2 cellular contexts compared by ENCODE assay signal in the genomic region with DNA sequence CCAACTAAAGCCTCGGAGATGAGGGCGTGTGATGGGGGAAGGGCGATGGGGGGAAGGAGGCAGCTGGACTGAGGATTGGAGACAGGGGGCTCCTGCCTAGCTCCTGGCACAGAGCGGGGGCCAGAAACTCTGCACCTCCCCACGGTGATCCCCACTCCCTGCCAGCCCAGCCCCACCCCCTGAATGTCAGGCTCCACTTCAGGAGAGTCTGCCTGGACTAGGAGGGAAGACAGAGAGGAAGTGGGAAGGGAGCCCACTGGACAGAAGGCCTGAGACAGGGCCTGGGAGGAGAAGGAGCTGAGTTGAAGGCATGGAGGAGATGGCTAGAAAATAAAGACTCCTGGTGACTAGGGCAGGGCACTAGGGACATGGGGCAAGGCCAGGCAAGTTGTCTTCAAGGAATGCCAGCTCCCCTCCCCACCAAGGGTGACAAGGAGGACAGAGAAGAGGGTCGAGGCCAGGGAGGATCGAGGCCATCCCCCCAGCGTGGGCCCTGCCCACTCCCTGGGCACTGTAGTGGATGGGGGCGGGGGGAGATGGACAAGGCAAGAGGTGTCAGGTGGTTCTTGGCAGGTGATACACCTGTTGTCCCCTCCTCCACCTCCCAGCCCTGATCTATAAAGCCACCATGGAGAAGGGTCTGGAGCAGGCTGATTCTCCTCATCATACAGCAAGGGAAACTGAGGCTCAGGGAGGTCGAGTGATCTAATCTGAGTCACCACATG.
TF ChIP-seq lines count a peak whose summit lies in the region.

No MANE protein-coding gene starts in this region.

TF ChIP-seq in GM23338, 12 proteins besides CTCF, POLR2A, EP300 and RAD21:
- TF ChIP-seq NANOG (IDR thresholded peaks at IDR 0.05; ENCODE audit: borderline replicate concordance) = no peak
- TF ChIP-seq ZNF114 (CRISPR knock-in tag; IDR thresholded peaks at IDR 0.05) = no peak
- no peak for TF ChIP-seq STAT1 (IDR thresholded peaks at IDR 0.05; ENCODE audit: unreplicated experiment)
- no peak for TF ChIP-seq JUNB (IDR thresholded peaks at IDR 0.05; ENCODE audit: unreplicated experiment)
- TF ChIP-seq, protein P1, sequence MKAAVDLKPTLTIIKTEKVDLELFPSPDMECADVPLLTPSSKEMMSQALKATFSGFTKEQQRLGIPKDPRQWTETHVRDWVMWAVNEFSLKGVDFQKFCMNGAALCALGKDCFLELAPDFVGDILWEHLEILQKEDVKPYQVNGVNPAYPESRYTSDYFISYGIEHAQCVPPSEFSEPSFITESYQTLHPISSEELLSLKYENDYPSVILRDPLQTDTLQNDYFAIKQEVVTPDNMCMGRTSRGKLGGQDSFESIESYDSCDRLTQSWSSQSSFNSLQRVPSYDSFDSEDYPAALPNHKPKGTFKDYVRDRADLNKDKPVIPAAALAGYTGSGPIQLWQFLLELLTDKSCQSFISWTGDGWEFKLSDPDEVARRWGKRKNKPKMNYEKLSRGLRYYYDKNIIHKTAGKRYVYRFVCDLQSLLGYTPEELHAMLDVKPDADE (IDR thresholded peaks at IDR 0.05) = no peak
- no peak for TF ChIP-seq POLR2AphosphoS5 (IDR thresholded peaks at IDR 0.05; ENCODE audit: low read depth)
- TF ChIP-seq, protein P2, sequence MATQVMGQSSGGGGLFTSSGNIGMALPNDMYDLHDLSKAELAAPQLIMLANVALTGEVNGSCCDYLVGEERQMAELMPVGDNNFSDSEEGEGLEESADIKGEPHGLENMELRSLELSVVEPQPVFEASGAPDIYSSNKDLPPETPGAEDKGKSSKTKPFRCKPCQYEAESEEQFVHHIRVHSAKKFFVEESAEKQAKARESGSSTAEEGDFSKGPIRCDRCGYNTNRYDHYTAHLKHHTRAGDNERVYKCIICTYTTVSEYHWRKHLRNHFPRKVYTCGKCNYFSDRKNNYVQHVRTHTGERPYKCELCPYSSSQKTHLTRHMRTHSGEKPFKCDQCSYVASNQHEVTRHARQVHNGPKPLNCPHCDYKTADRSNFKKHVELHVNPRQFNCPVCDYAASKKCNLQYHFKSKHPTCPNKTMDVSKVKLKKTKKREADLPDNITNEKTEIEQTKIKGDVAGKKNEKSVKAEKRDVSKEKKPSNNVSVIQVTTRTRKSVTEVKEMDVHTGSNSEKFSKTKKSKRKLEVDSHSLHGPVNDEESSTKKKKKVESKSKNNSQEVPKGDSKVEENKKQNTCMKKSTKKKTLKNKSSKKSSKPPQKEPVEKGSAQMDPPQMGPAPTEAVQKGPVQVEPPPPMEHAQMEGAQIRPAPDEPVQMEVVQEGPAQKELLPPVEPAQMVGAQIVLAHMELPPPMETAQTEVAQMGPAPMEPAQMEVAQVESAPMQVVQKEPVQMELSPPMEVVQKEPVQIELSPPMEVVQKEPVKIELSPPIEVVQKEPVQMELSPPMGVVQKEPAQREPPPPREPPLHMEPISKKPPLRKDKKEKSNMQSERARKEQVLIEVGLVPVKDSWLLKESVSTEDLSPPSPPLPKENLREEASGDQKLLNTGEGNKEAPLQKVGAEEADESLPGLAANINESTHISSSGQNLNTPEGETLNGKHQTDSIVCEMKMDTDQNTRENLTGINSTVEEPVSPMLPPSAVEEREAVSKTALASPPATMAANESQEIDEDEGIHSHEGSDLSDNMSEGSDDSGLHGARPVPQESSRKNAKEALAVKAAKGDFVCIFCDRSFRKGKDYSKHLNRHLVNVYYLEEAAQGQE (IDR thresholded peaks at IDR 0.05; ENCODE audit: unreplicated experiment) = no peak
- TF ChIP-seq, protein P3, sequence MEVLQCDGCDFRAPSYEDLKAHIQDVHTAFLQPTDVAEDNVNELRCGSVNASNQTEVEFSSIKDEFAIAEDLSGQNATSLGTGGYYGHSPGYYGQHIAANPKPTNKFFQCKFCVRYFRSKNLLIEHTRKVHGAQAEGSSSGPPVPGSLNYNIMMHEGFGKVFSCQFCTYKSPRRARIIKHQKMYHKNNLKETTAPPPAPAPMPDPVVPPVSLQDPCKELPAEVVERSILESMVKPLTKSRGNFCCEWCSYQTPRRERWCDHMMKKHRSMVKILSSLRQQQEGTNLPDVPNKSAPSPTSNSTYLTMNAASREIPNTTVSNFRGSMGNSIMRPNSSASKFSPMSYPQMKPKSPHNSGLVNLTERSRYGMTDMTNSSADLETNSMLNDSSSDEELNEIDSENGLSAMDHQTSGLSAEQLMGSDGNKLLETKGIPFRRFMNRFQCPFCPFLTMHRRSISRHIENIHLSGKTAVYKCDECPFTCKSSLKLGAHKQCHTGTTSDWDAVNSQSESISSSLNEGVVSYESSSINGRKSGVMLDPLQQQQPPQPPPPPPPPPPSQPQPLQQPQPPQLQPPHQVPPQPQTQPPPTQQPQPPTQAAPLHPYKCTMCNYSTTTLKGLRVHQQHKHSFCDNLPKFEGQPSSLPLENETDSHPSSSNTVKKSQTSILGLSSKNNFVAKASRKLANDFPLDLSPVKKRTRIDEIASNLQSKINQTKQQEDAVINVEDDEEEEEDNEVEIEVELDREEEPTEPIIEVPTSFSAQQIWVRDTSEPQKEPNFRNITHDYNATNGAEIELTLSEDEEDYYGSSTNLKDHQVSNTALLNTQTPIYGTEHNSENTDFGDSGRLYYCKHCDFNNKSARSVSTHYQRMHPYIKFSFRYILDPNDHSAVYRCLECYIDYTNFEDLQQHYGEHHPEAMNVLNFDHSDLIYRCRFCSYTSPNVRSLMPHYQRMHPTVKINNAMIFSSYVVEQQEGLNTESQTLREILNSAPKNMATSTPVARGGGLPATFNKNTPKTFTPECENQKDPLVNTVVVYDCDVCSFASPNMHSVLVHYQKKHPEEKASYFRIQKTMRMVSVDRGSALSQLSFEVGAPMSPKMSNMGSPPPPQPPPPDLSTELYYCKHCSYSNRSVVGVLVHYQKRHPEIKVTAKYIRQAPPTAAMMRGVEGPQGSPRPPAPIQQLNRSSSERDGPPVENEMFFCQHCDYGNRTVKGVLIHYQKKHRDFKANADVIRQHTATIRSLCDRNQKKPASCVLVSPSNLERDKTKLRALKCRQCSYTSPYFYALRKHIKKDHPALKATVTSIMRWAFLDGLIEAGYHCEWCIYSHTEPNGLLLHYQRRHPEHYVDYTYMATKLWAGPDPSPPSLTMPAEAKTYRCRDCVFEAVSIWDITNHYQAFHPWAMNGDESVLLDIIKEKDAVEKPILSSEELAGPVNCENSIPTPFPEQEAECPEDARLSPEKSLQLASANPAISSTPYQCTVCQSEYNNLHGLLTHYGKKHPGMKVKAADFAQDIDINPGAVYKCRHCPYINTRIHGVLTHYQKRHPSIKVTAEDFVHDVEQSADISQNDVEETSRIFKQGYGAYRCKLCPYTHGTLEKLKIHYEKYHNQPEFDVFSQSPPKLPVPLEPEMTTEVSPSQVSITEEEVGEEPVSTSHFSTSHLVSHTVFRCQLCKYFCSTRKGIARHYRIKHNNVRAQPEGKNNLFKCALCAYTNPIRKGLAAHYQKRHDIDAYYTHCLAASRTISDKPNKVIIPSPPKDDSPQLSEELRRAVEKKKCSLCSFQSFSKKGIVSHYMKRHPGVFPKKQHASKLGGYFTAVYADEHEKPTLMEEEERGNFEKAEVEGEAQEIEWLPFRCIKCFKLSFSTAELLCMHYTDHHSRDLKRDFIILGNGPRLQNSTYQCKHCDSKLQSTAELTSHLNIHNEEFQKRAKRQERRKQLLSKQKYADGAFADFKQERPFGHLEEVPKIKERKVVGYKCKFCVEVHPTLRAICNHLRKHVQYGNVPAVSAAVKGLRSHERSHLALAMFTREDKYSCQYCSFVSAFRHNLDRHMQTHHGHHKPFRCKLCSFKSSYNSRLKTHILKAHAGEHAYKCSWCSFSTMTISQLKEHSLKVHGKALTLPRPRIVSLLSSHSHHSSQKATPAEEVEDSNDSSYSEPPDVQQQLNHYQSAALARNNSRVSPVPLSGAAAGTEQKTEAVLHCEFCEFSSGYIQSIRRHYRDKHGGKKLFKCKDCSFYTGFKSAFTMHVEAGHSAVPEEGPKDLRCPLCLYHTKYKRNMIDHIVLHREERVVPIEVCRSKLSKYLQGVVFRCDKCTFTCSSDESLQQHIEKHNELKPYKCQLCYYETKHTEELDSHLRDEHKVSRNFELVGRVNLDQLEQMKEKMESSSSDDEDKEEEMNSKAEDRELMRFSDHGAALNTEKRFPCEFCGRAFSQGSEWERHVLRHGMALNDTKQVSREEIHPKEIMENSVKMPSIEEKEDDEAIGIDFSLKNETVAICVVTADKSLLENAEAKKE (CRISPR knock-in tag; IDR thresholded peaks at IDR 0.05) = no peak

TF ChIP-seq in K562, 482 proteins besides CTCF, POLR2A, EP300 and RAD21:
- TF ChIP-seq POLR2AphosphoS2 (IDR thresholded peaks at IDR 0.05; ENCODE audit: low read length) (no peak), SPI1 (IDR thresholded peaks at IDR 0.05; ENCODE audit: borderline replicate concordance, low read depth, low read length) (peak; percentile 48; the same call in 1 of the 2 replicates)
